11 cellular contexts compared by ENCODE assay signal in genomic region chr19:57050863-57051262, GRCh38.
"Had no signal": no experiment of that assay in that cellular context is flagged by ENCODE, and none has a peak within 500 bp of the region (broad histone marks: within the 10 kb centered on the region; RNA-seq: fewer than 3 reads in every experiment).

No MANE protein-coding gene starts in this region.

- H3K9ac ChIP-seq: GM23248 had no signal

- H3K4me1 ChIP-seq: HAP-1 had no signal

- H3K4me2 ChIP-seq: GM23338 had no signal

- H3K27ac ChIP-seq: GM23248 had no signal

- H2AFZ ChIP-seq: GM23248, GM23338 had no signal

- FAIRE-seq: H1, H54 had no signal

- H3K36me3 ChIP-seq: HAP-1 had no signal

- H3K4me3 ChIP-seq: GM23248, GM23338, HAP-1 had no signal

- ATAC-seq: GM23338, HCT116 had no signal

- DNase-seq: GM23248, GOT3, H7, H9, HCEC 1CT, HFFc6 had no signal

- H3K9me3 ChIP-seq: HAP-1 had no signal
